ENCODE assay signal across 8 cellular contexts in the genomic region with DNA sequence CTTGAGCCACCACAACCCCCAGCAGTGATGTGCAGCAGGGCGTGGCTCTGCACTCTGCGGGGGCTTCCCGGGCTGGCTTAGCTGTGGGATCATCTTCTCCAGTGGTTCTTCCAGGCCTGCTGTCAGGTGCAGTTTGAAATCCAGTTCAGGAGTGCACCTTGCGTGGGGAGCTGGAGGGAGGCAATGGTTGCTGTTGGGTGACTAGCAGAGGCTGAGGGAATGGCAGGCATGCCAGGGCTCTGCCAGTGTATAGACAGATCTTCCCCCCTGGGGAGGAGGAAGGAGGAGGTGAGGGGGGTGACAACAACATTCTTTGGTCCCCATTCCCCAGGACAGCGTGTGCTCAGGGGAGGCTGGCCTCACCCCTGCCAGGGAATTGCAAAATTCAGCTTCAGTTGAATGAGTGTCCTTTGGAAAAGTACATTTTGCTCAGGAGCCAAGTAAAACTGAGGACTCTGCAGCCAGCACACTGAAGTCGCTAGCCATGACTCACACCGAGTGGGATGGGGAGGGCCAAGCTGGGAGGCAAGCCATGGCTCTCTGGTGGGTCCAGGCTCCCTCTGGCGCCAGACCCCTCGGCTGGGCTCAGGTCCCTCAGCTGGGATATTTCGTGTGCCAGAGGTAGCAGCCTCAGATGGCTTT. TPM values are rescaled to one million over a fixed set of nuclear protein-coding genes. Genes with fewer than 3 reads are reported as not detected.
A peak's percentile ranks its signal among the peaks of the same experiment; 100 is the strongest.
DNase-seq lines count a peak whose midpoint lies in the region; ATAC-seq and TF ChIP-seq lines count a peak whose summit lies in the region.

No MANE protein-coding gene starts in this region.

- H3K4me3 Mint-ChIP-seq in activated T-helper 1 cell treated with anti-CD3 and anti-CD28 coated beads, Interleukin-12 subunit alpha, Interleukin-12 subunit beta, Interleukin-2, Interleukin-4 antibody, amounts not matched to agents 30 ng/mL and 10 ng/mL and 1 ng/mL, durations not matched to agents 14 hours and 24 hours and 36 hours = no peak overlapping the region

- H3K4me1 Mint-ChIP-seq in activated T-helper 1 cell treated with anti-CD3 and anti-CD28 coated beads, Interleukin-12 subunit alpha, Interleukin-12 subunit beta, Interleukin-2, Interleukin-4 antibody, amounts not matched to agents 30 ng/mL and 10 ng/mL and 1 ng/mL, durations not matched to agents 14 hours and 24 hours and 36 hours (ENCODE audit: low read depth) = peaks cover 9% of the 10 kb centered on the region

- peak in 1 of 4 donors; percentile 25 for TF ChIP-seq POLR2A in esophagus squamous epithelium (IDR thresholded peaks at IDR 0.05)

- 20 to 33% methylated on average over 8 to 10 of the region's 10 CpGs for WGBS in esophagus squamous epithelium, 2 donors

- peaks cover 97% of the 10 kb centered on the region for H3K4me1 ChIP-seq in Panc1 (ENCODE audit: control insufficient read depth, insufficient read depth, low read length)
- H3K4me1 ChIP-seq in esophagus squamous epithelium = peaks cover 48 to 88% (median 69%) of the 10 kb centered on the region in 3 donors

- no peaks in the 10 kb centered on the region for H3K36me3 Mint-ChIP-seq in activated T-helper 1 cell treated with anti-CD3 and anti-CD28 coated beads, Interleukin-12 subunit alpha, Interleukin-12 subunit beta, Interleukin-2, Interleukin-4 antibody, amounts not matched to agents 30 ng/mL and 10 ng/mL and 1 ng/mL, durations not matched to agents 14 hours and 24 hours and 36 hours (ENCODE audit: low read depth)

- BruUV-seq in Panc1 (replicated peaks; lab: Mats Ljungman, UMichigan) = no TSS peak

- TF ChIP-seq CTCF in Panc1 (IDR thresholded peaks at IDR 0.05) (no peak), esophagus squamous epithelium (IDR thresholded peaks at IDR 0.05) (peak in 3 of 6 experiments; percentile 16 to 19 (median 18))

- CTCF ChIA-PET in Panc1 (lab: Charles Lee) = interaction anchor here (0.6 to 1.8 kb wide), 2 partner anchors 88 to 154 kb away, joined by 4 to 5 read pairs; no protein-coding TSS in a partner anchor

- no peaks in the 10 kb centered on the region for H3K9me3 ChIP-seq in Panc1 (ENCODE audit: control insufficient read depth, insufficient read depth, low read depth, low read length)
- no peaks in the 10 kb centered on the region for H3K9me3 ChIP-seq in esophagus squamous epithelium

- no peaks in the 10 kb centered on the region for H3K36me3 ChIP-seq in Panc1 (ENCODE audit: control insufficient read depth, insufficient read depth, low read length)
- no peaks in the 10 kb centered on the region for H3K36me3 ChIP-seq in esophagus squamous epithelium

- DNase-seq in AG08395 (ENCODE audit: low spot score) = peak; percentile 89
- peak; percentile 79 for DNase-seq in Panc1 (ENCODE audit: low read depth, low spot score)
- DNase-seq in esophagus squamous epithelium (lab: John Stamatoyannopoulos, UW) = no peak
- DNase-seq in nucleus accumbens (lab: John Stamatoyannopoulos, UW) = peak in 47 of 56 donors; percentile 18 to 84 (median 56)
- DNase-seq in NCI-H774 (lab: John Stamatoyannopoulos, UW) = no peak
- DNase-seq in activated T-helper 1 cell treated with anti-CD3 and anti-CD28 coated beads, Interleukin-12 subunit alpha, Interleukin-12 subunit beta, Interleukin-2, Interleukin-4 antibody, amounts not matched to agents 30 ng/mL and 10 ng/mL and 1 ng/mL, durations not matched to agents 14 hours and 24 hours and 36 hours (ENCODE audit: low spot score) = no peak

- H3K4me3 ChIP-seq in Panc1 (ENCODE audit: low read depth in 2 of 2, low read length in 2 of 2) (peak overlapping the region in 1 of 2 experiments; percentile 25; a peak in 2 of 4 replicates), esophagus squamous epithelium (peak overlapping the region in 1 of 4 donors; percentile 19)

- POLR2A ChIA-PET in Panc1 (lab: Charles Lee) = no interaction called here

- intact Hi-C loops in Panc1 (cut with micrococcal nuclease; ENCODE audit: unreplicated experiment) (loop anchor here (2.0 to 10.0 kb wide), 3 partner anchors 64 to 154 kb away; a partner anchor contains a TSS), esophagus squamous epithelium (cut with DNase I) (loop anchor here (10.0 kb wide), 1 partner anchor 94 kb away; a partner anchor contains a TSS)
- intact Hi-C loops in activated T-helper 1 cell treated with anti-CD3 and anti-CD28 coated beads, Interleukin-12 subunit alpha, Interleukin-12 subunit beta, Interleukin-2, Interleukin-4 antibody, amounts not matched to agents 30 ng/mL and 10 ng/mL and 1 ng/mL, durations not matched to agents 14 hours and 24 hours and 36 hours (cut with micrococcal nuclease) = no loop called here

- H3K27ac ChIP-seq in Panc1 (ENCODE audit: low read length) (peak overlapping the region; percentile 98), esophagus squamous epithelium (peak overlapping the region; percentile 76 to 94 (median 92))

- ATAC-seq in Panc1 (peak; percentile 78), HG03439 (IDR thresholded peaks at IDR 0.05; ENCODE audit: unreplicated experiment) (no peak), GM21723 (IDR thresholded peaks at IDR 0.05; ENCODE audit: unreplicated experiment) (no peak)

- no peaks in the 10 kb centered on the region for H3K9me3 Mint-ChIP-seq in activated T-helper 1 cell treated with anti-CD3 and anti-CD28 coated beads, Interleukin-12 subunit alpha, Interleukin-12 subunit beta, Interleukin-2, Interleukin-4 antibody, amounts not matched to agents 30 ng/mL and 10 ng/mL and 1 ng/mL, durations not matched to agents 14 hours and 24 hours and 36 hours

- H3K27me3 Mint-ChIP-seq in activated T-helper 1 cell treated with anti-CD3 and anti-CD28 coated beads, Interleukin-12 subunit alpha, Interleukin-12 subunit beta, Interleukin-2, Interleukin-4 antibody, amounts not matched to agents 30 ng/mL and 10 ng/mL and 1 ng/mL, durations not matched to agents 14 hours and 24 hours and 36 hours (ENCODE audit: insufficient read depth) = no peaks in the 10 kb centered on the region

- in situ Hi-C loops in Panc1 (cut with HindIII; ENCODE audit: low pct_unique_long_range_greater_than_20kb, low sequenced_read_pairs) = no loop called here

- H3K27me3 ChIP-seq in Panc1 (ENCODE audit: control insufficient read depth, insufficient read depth, low read length) = no peaks in the 10 kb centered on the region
- no peaks in the 10 kb centered on the region for H3K27me3 ChIP-seq in esophagus squamous epithelium

- H3K27ac Mint-ChIP-seq in activated T-helper 1 cell treated with anti-CD3 and anti-CD28 coated beads, Interleukin-12 subunit alpha, Interleukin-12 subunit beta, Interleukin-2, Interleukin-4 antibody, amounts not matched to agents 30 ng/mL and 10 ng/mL and 1 ng/mL, durations not matched to agents 14 hours and 24 hours and 36 hours = no peak overlapping the region

RNA-seq across cellular contexts. Expression of a gene that starts 35.0 kb away (rescaled TPM):
- total RNA-seq in Panc1 (2021; ENCODE audit: unreplicated experiment) (206 TPM), esophagus squamous epithelium (10 to 100 TPM; 50.9 to 83.0 (median 65.5) TPM)
- polyA plus RNA-seq in Panc1 (2012; ENCODE audit: insufficient read length) = 419 TPM
- 47.4 and 47.9 TPM in 2 replicates for total RNA-seq in activated T-helper 1 cell treated with anti-CD3 and anti-CD28 coated beads, Interleukin-12 subunit alpha, Interleukin-12 subunit beta, Interleukin-2, Interleukin-4 antibody, amounts not matched to agents 30 ng/mL and 10 ng/mL and 1 ng/mL, durations not matched to agents 14 hours and 24 hours and 36 hours

Comparison
In these comparisons a context has a peak if more than half of its experiments do, and no peak if none do; other contexts are left out.
1. DNase-seq: peak in AG08395 (single experiment), Panc1 (single experiment) and nucleus accumbens (47 of 56); none in esophagus squamous epithelium (single experiment), NCI-H774 (single experiment) and activated T-helper 1 cell treated with anti-CD3 and anti-CD28 coated beads, Interleukin-12 subunit alpha, Interleukin-12 subunit beta, Interleukin-2, Interleukin-4 antibody, amounts not matched to agents 30 ng/mL and 10 ng/mL and 1 ng/mL, durations not matched to agents 14 hours and 24 hours and 36 hours (single experiment).